22 cellular contexts compared by ENCODE assay signal in genomic region chr9:81477669-81478068, GRCh38.
DNase-seq lines count a peak whose midpoint lies in the region; ATAC-seq and TF ChIP-seq lines count a peak whose summit lies in the region.
"Had no signal": no experiment of that assay in that cellular context is flagged by ENCODE, and none has a peak within 500 bp of the region (broad histone marks: within the 10 kb centered on the region; RNA-seq: fewer than 3 reads in every experiment).

No MANE protein-coding gene starts in this region.

- H4K20me1 ChIP-seq in GM23248 (ENCODE audit: insufficient read depth), result no peaks in the 10 kb centered on the region

- CTCF ChIA-PET in activated CD8-positive, alpha-beta T cell treated with anti-CD3 and anti-CD28 coated beads, Interleukin-2, amount 10 ng/mL, durations not matched to agents 7 days and 5 days (lab: Charles Lee), result no interaction called here

- no peak overlapping the region for H4K8ac ChIP-seq in mesendoderm (ENCODE audit: low read depth, low read length)

- H3K9ac ChIP-seq in GM23248 (no peak overlapping the region), mesendoderm (ENCODE audit: low read length) (no peak overlapping the region)

- H3K36me3 ChIP-seq in GM23248 (ENCODE audit: low read depth), result no peaks in the 10 kb centered on the region
- no peaks in the 10 kb centered on the region for H3K36me3 ChIP-seq in mesendoderm (ENCODE audit: control insufficient read depth, insufficient read depth, low read length)
- H3K36me3 ChIP-seq: Peyer's patch, SJCRH30 had no signal

- no peaks in the 10 kb centered on the region for H3K9me3 Mint-ChIP-seq in activated CD8-positive, alpha-beta T cell treated with anti-CD3 and anti-CD28 coated beads, Interleukin-2, amount 10 ng/mL, durations not matched to agents 7 days and 5 days (ENCODE audit: insufficient read depth)

- H3K27me3 ChIP-seq in GM23248 (replicated peaks; ENCODE audit: insufficient read depth) (peaks cover 6% of the 10 kb centered on the region; the same call in 1 of the 2 replicates), mesendoderm (ENCODE audit: insufficient read depth, low read length, poor library complexity) (no peaks in the 10 kb centered on the region)
- H3K27me3 ChIP-seq: Peyer's patch, SJCRH30 had no signal

- no peak for TF ChIP-seq CTCF in AG10803 (conservative IDR thresholded peaks at IDR 0.05; ENCODE audit: low read length)

- POLR2A ChIA-PET in activated CD8-positive, alpha-beta T cell treated with anti-CD3 and anti-CD28 coated beads, Interleukin-2, amount 10 ng/mL, durations not matched to agents 7 days and 5 days (lab: Charles Lee), result no interaction called here

- H3K9me2 ChIP-seq in GM23248 (ENCODE audit: insufficient read depth), result no peaks in the 10 kb centered on the region

- no peak overlapping the region for H3K23ac ChIP-seq in mesendoderm (ENCODE audit: low read length)

- no peak overlapping the region for H4K5ac ChIP-seq in mesendoderm (ENCODE audit: low read length)

- H3K4me3 ChIP-seq in AG10803 (ENCODE audit: low read length) (no peak overlapping the region), GM23248 (no peak overlapping the region), mesendoderm (ENCODE audit: low read length) (no peak overlapping the region)
- H3K4me3 ChIP-seq: Peyer's patch, SJCRH30 had no signal

- no peak overlapping the region for H3K4ac ChIP-seq in mesendoderm (ENCODE audit: low read depth, low read length)

- H3K9me3 ChIP-seq in GM23248 (ENCODE audit: low read depth), result no peaks in the 10 kb centered on the region
- H3K9me3 ChIP-seq: Peyer's patch had no signal

- no peak overlapping the region for H3K27ac Mint-ChIP-seq in activated CD8-positive, alpha-beta T cell treated with anti-CD3 and anti-CD28 coated beads, Interleukin-2, amount 10 ng/mL, durations not matched to agents 7 days and 5 days
- H3K27ac Mint-ChIP-seq: CD8-positive, alpha-beta memory T cell had no signal

- no peak overlapping the region for H2BK5ac ChIP-seq in mesendoderm (ENCODE audit: low read length)

- no peaks in the 10 kb centered on the region for H3K79me1 ChIP-seq in mesendoderm (ENCODE audit: low read length)

- in situ Hi-C loops in GM23248 (cut with MboI) (no loop called here), G401 (cut with HindIII; ENCODE audit: low sequenced_read_pairs) (no loop called here)

- ATAC-seq in SK-N-SH treated with all-trans-retinoic acid at 6 μM for 48 hours, result peak; percentile 79
- no peak for ATAC-seq in activated CD8-positive, alpha-beta T cell treated with anti-CD3 and anti-CD28 coated beads, Interleukin-2, amount 10 ng/mL, durations not matched to agents 7 days and 5 days
- no peak for ATAC-seq in HG03135 (IDR thresholded peaks at IDR 0.05; ENCODE audit: unreplicated experiment)

- no peak overlapping the region for H3K56ac ChIP-seq in mesendoderm (ENCODE audit: low read length)

- DNase-seq in AG10803 (ENCODE audit: low read depth) (peak; percentile 84), GM23248 (peak; percentile 74), fibroblast of the conjunctiva (ENCODE audit: low read depth) (peak; percentile 26), mesendoderm (no peak), G401 (ENCODE audit: low spot score) (no peak)
- DNase-seq in activated CD8-positive, alpha-beta T cell treated with anti-CD3 and anti-CD28 coated beads, Interleukin-2, amount 10 ng/mL, durations not matched to agents 7 days and 5 days, result no peak
- DNase-seq: Calu3; CD8-positive, alpha-beta memory T cell; DMS153; H7; KG1; NCI-H1092; NCI-H1436; NCI-H2029; NCI-H345; NCI-H524; NCI-H82; Peyer's patch; SJCRH30 had no signal

- no peak overlapping the region for H2AFZ ChIP-seq in GM23248

- no peak overlapping the region for H3K4me3 Mint-ChIP-seq in activated CD8-positive, alpha-beta T cell treated with anti-CD3 and anti-CD28 coated beads, Interleukin-2, amount 10 ng/mL, durations not matched to agents 7 days and 5 days
- H3K4me3 Mint-ChIP-seq: CD8-positive, alpha-beta memory T cell had no signal

- H3K27me3 Mint-ChIP-seq in activated CD8-positive, alpha-beta T cell treated with anti-CD3 and anti-CD28 coated beads, Interleukin-2, amount 10 ng/mL, durations not matched to agents 7 days and 5 days (ENCODE audit: low read depth), result no peaks in the 10 kb centered on the region

- H3K27ac ChIP-seq in GM23248 (no peak overlapping the region), mesendoderm (ENCODE audit: low read depth, low read length) (no peak overlapping the region)
- H3K27ac ChIP-seq: C4-2B, Peyer's patch, SJCRH30 had no signal

- H2BK15ac ChIP-seq in mesendoderm (replicated peaks; ENCODE audit: low read depth), result no peak overlapping the region

- no peaks in the 10 kb centered on the region for H3K4me1 Mint-ChIP-seq in activated CD8-positive, alpha-beta T cell treated with anti-CD3 and anti-CD28 coated beads, Interleukin-2, amount 10 ng/mL, durations not matched to agents 7 days and 5 days (ENCODE audit: low read depth)
- H3K4me1 Mint-ChIP-seq: CD8-positive, alpha-beta memory T cell had no signal

- no peak overlapping the region for H3K18ac ChIP-seq in mesendoderm (ENCODE audit: low read length)

- no peaks in the 10 kb centered on the region for H3K36me3 Mint-ChIP-seq in activated CD8-positive, alpha-beta T cell treated with anti-CD3 and anti-CD28 coated beads, Interleukin-2, amount 10 ng/mL, durations not matched to agents 7 days and 5 days (ENCODE audit: low read depth)
- H3K36me3 Mint-ChIP-seq: CD8-positive, alpha-beta memory T cell had no signal

- H2BK120ac ChIP-seq in mesendoderm (ENCODE audit: low read depth, low read length), result no peak overlapping the region

- WGBS in GM23248 (ENCODE audit: low coverage in 1 of 2, low lambda C conversion rate in 2 of 2, missing lambda C conversion rate in 2 of 2), 2 experiments, result 6 to 12% methylated on average over 2 of the region's 2 CpGs
- WGBS in mesendoderm (ENCODE audit: extremely low coverage, insufficient coverage, low lambda C conversion rate), result no CpG with 5 or more reads among the region's 2 CpGs

- H3K79me2 ChIP-seq in GM23248 (ENCODE audit: insufficient read depth) (no peaks in the 10 kb centered on the region), mesendoderm (ENCODE audit: control insufficient read depth, insufficient read depth, low read length) (no peaks in the 10 kb centered on the region)

- H2AK5ac ChIP-seq in mesendoderm (ENCODE audit: low read length), result no peak overlapping the region

- peaks cover 12% of the 10 kb centered on the region for H3K4me1 ChIP-seq in GM23248 (ENCODE audit: insufficient read depth)
- no peaks in the 10 kb centered on the region for H3K4me1 ChIP-seq in mesendoderm (ENCODE audit: control insufficient read depth, low read depth, low read length)
- H3K4me1 ChIP-seq: Peyer's patch had no signal

- H3F3A ChIP-seq in GM23248 (ENCODE audit: insufficient read depth), result peaks cover 8% of the 10 kb centered on the region

- H3K4me2 ChIP-seq in GM23248 (ENCODE audit: unreplicated experiment) (no peak overlapping the region), mesendoderm (ENCODE audit: low read length) (no peak overlapping the region)

TF ChIP-seq in SK-N-SH treated with all-trans-retinoic acid at 6 μM for 48 hours, 23 proteins besides CTCF, POLR2A, EP300 and RAD21:
- TF ChIP-seq ZFP30 (CRISPR knock-in tag; IDR thresholded peaks at IDR 0.05) (peak; percentile 72), CSDC2 (CRISPR knock-in tag; IDR thresholded peaks at IDR 0.05) (no peak), TCF4 (CRISPR knock-in tag; IDR thresholded peaks at IDR 0.05; ENCODE audit: borderline replicate concordance) (peak; percentile 44; the same call in 1 of the 2 replicates)

Comparison
In these comparisons a context has a peak if more than half of its experiments do, and no peak if none do; other contexts are left out.
1. DNase-seq: peak in AG10803 (single experiment), GM23248 (single experiment) and fibroblast of the conjunctiva (single experiment); none in activated CD8-positive, alpha-beta T cell treated with anti-CD3 and anti-CD28 coated beads, Interleukin-2, amount 10 ng/mL, durations not matched to agents 7 days and 5 days (single experiment), mesendoderm (single experiment) and G401 (single experiment).